ENCODE assay signal across 8 cellular contexts in the genomic region with DNA sequence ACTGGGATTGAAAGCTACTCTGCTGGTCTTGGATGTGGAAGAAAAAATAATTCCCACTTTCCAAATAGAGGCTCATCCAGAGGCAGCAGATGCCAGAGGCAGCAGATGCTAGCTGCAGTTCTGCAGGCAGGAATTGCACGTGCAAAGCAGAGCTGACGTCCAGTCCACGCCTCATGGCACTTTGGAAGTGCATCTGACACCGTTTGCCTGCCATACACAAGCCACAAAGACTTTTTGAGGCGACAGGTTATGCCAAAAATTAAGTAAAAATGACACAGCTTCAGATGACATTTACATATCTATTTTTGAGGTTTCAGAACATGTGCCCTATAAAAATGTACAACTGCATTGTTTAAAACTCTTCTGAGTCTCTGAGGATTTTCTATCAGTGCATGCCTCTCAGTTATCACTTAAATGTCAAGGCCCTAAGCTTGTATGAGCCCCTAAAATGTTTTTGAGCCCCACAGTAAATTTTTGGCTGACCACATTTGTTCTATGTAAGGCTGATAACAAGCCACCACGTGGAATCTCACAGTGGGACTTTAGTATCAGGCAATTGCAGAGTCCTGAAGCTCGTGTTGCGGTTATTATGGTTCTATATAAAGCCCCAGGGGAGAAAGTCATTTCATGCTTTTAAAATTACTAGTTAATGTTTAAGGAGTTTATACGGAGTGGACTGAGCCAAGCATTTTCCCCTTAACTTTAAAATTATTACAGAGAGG.
DNase-seq lines count a peak whose midpoint lies in the region; ATAC-seq and TF ChIP-seq lines count a peak whose summit lies in the region.

No MANE protein-coding gene starts in this region.

- H3K27ac ChIP-seq in SJSA1: peak overlapping the region; percentile 84

- DNase-seq in activated CD8-positive, alpha-beta memory T cell treated with anti-CD3 and anti-CD28 coated beads, Interleukin-2, amount 10 ng/mL, durations not matched to agents 7 days and 5 days: no peak
- DNase-seq in activated CD8-positive, alpha-beta memory T cell treated with anti-CD3 and anti-CD28 coated beads, Interleukin-2, amount 50 U/mL, for 4 hours: no peak
- DNase-seq in SJSA1 (ENCODE audit: low read depth in 1 of 2, low spot score in 2 of 2) (no peak), immature natural killer cell (peak in 2 of 3 donors; percentile 9 to 11), NCI-H82 (lab: John Stamatoyannopoulos, UW) (no peak), nephron progenitor cell (no peak), DMS79 (lab: John Stamatoyannopoulos, UW) (no peak)

- no peaks in the 10 kb centered on the region for H3K9me3 ChIP-seq in SJSA1 (replicated peaks)

- ATAC-seq in activated CD8-positive, alpha-beta memory T cell treated with anti-CD3 and anti-CD28 coated beads, Interleukin-2, amount 10 ng/mL, durations not matched to agents 7 days and 5 days: peak; percentile 66
- ATAC-seq in HG02938 (IDR thresholded peaks at IDR 0.05; ENCODE audit: unreplicated experiment): peak; percentile 80

- H3K4me1 Mint-ChIP-seq in activated CD8-positive, alpha-beta memory T cell treated with anti-CD3 and anti-CD28 coated beads, Interleukin-2, amount 10 ng/mL, durations not matched to agents 7 days and 5 days: peaks cover 49% of the 10 kb centered on the region
- H3K4me1 Mint-ChIP-seq in immature natural killer cell: peaks cover 54 to 65% of the 10 kb centered on the region in 2 donors
- peaks cover 30% of the 10 kb centered on the region for H3K4me1 Mint-ChIP-seq in nephron progenitor cell

- peak overlapping the region; percentile 40 for H3K4me3 Mint-ChIP-seq in activated CD8-positive, alpha-beta memory T cell treated with anti-CD3 and anti-CD28 coated beads, Interleukin-2, amount 10 ng/mL, durations not matched to agents 7 days and 5 days
- H3K4me3 Mint-ChIP-seq in immature natural killer cell: peak overlapping the region; percentile 39 to 83 (median 79)
- H3K4me3 Mint-ChIP-seq in nephron progenitor cell: no peak overlapping the region

- H3K4me3 ChIP-seq in SJSA1: no peak overlapping the region

- peaks cover 4% of the 10 kb centered on the region for H3K9me3 Mint-ChIP-seq in activated CD8-positive, alpha-beta memory T cell treated with anti-CD3 and anti-CD28 coated beads, Interleukin-2, amount 10 ng/mL, durations not matched to agents 7 days and 5 days (ENCODE audit: low read depth)
- H3K9me3 Mint-ChIP-seq in immature natural killer cell: no peaks in the 10 kb centered on the region
- H3K9me3 Mint-ChIP-seq in nephron progenitor cell: peaks cover 23% of the 10 kb centered on the region

- peak overlapping the region; percentile 76 for H3K27ac Mint-ChIP-seq in activated CD8-positive, alpha-beta memory T cell treated with anti-CD3 and anti-CD28 coated beads, Interleukin-2, amount 10 ng/mL, durations not matched to agents 7 days and 5 days
- H3K27ac Mint-ChIP-seq in immature natural killer cell (peak overlapping the region; percentile 62 to 92 (median 88)), nephron progenitor cell (no peak overlapping the region)

- peaks cover 28% of the 10 kb centered on the region for H3K36me3 Mint-ChIP-seq in activated CD8-positive, alpha-beta memory T cell treated with anti-CD3 and anti-CD28 coated beads, Interleukin-2, amount 10 ng/mL, durations not matched to agents 7 days and 5 days
- peaks cover 0 to 8% (median 0%) of the 10 kb centered on the region in 3 donors for H3K36me3 Mint-ChIP-seq in immature natural killer cell
- H3K36me3 Mint-ChIP-seq in nephron progenitor cell (ENCODE audit: low read depth): peaks cover 14% of the 10 kb centered on the region

- CTCF ChIA-PET in activated CD8-positive, alpha-beta memory T cell treated with anti-CD3 and anti-CD28 coated beads, Interleukin-2, amount 10 ng/mL, durations not matched to agents 7 days and 5 days (lab: Charles Lee): interaction anchor here (0.6 to 1.9 kb wide), 9 partner anchors 9 to 338 kb away, joined by 3 to 7 read pairs (median 4); no protein-coding TSS in a partner anchor

- peaks cover 90% of the 10 kb centered on the region for H3K4me1 ChIP-seq in SJSA1 (replicated peaks)

- H3K27me3 ChIP-seq in SJSA1 (replicated peaks): no peaks in the 10 kb centered on the region

- no peaks in the 10 kb centered on the region for H3K36me3 ChIP-seq in SJSA1

- TF ChIP-seq CTCF in nephron progenitor cell (IDR thresholded peaks at IDR 0.05): no peak

- H3K27me3 Mint-ChIP-seq in activated CD8-positive, alpha-beta memory T cell treated with anti-CD3 and anti-CD28 coated beads, Interleukin-2, amount 10 ng/mL, durations not matched to agents 7 days and 5 days: no peaks in the 10 kb centered on the region
- H3K27me3 Mint-ChIP-seq in immature natural killer cell (ENCODE audit: low read depth in 3 of 3) (peaks cover 0 to 1% (median 0%) of the 10 kb centered on the region in 3 donors), nephron progenitor cell (ENCODE audit: low read depth, poor library complexity) (no peaks in the 10 kb centered on the region)

Comparison
In these comparisons a context has a peak if more than half of its experiments do, and no peak if none do; other contexts are left out.
1. DNase-seq: peak in immature natural killer cell (2 of 3); none in activated CD8-positive, alpha-beta memory T cell treated with anti-CD3 and anti-CD28 coated beads, Interleukin-2, amount 10 ng/mL, durations not matched to agents 7 days and 5 days (single experiment), activated CD8-positive, alpha-beta memory T cell treated with anti-CD3 and anti-CD28 coated beads, Interleukin-2, amount 50 U/mL, for 4 hours (single experiment), SJSA1 (0 of 2), NCI-H82 (single experiment), nephron progenitor cell (single experiment) and DMS79 (single experiment).